11 cellular contexts compared by ENCODE assay signal in the genomic region with DNA sequence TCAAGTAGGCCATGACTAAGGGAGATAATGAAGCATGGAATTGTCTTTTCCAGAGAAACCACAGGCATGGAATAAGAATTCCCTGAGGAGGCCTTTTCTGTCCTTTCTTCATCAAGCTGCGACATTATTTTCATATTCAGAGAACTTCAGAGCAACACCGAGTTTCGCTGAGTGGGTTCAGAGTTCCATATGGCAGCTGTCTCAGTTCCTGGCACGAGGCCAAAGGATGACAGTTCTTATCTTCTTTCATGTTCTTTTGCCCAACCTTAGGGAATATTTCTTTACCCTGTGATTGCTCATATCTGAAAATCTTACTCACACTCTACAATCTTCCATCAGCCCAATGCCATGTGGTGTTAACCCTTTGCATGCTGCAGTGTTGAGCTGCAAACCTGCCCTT.
DNase-seq lines count a peak whose midpoint lies in the region; ATAC-seq, FAIRE-seq and TF ChIP-seq lines count a peak whose summit lies in the region.
"Had no signal": no experiment of that assay in that cellular context is flagged by ENCODE, and none has a peak within 500 bp of the region (broad histone marks: within the 10 kb centered on the region; RNA-seq: fewer than 3 reads in every experiment).

No MANE protein-coding gene starts in this region.

- H3K27me3 ChIP-seq in GM23248 (replicated peaks; ENCODE audit: insufficient read depth) (peaks cover 38% of the 10 kb centered on the region), SJCRH30 (no peaks in the 10 kb centered on the region)
- H3K27me3 ChIP-seq: pancreas had no signal

- POLR2A ChIA-PET in A549 (lab: Yijun Ruan, JAX): no interaction called here

- H4K20me1 ChIP-seq in GM23248 (ENCODE audit: insufficient read depth): no peaks in the 10 kb centered on the region

- TF ChIP-seq EP300 in A549 (IDR thresholded peaks at IDR 0.05): no peak

- no peaks in the 10 kb centered on the region for H3K9me3 ChIP-seq in A549
- H3K9me3 ChIP-seq in GM23248 (ENCODE audit: low read depth): no peaks in the 10 kb centered on the region
- no peaks in the 10 kb centered on the region for H3K9me3 ChIP-seq in SJCRH30 (replicated peaks)
- H3K9me3 ChIP-seq: pancreas had no signal

- H3K9me2 ChIP-seq in GM23248 (ENCODE audit: insufficient read depth): no peaks in the 10 kb centered on the region

- in situ Hi-C loops in GM23248 (cut with MboI): no loop called here

- H3K4me3 ChIP-seq in A549 (no peak overlapping the region), GM23248 (no peak overlapping the region), SJCRH30 (no peak overlapping the region)
- H3K4me3 ChIP-seq: pancreas had no signal

- DNase-seq in A549 (ENCODE audit: low read depth in 1 of 2, low spot score in 1 of 2): no peak
- peak; percentile 24 for DNase-seq in GM23248
- peak; percentile 76 to 84 for DNase-seq in SJCRH30
- DNase-seq in left cardiac atrium: peak; percentile 49
- no peak for DNase-seq in activated CD4-positive, alpha-beta T cell treated with anti-CD3 and anti-CD28 coated beads, Interleukin-2, amount 50 U/mL, for 4 hours
- no peak for DNase-seq in activated effector memory CD4-positive, alpha-beta T cell treated with anti-CD3 and anti-CD28 coated beads, Interleukin-2, amount 50 U/mL, for 16 hours
- DNase-seq: CD4-positive, alpha-beta memory T cell; H7; pancreas had no signal

- under 1% methylated on average over 4 of the region's 4 CpGs for WGBS in A549 (ENCODE audit: missing lambda C conversion rate)
- WGBS in GM23248 (ENCODE audit: low coverage in 1 of 2, low lambda C conversion rate in 2 of 2, missing lambda C conversion rate in 2 of 2), 2 experiments: 3 to 4% methylated on average over 4 of the region's 4 CpGs

- CTCF ChIA-PET in A549 (lab: Yijun Ruan, JAX): no interaction called here

- H3K79me2 ChIP-seq in GM23248 (ENCODE audit: insufficient read depth): no peaks in the 10 kb centered on the region

- no peak overlapping the region for H3K9ac ChIP-seq in GM23248

- TF ChIP-seq RAD21 in A549 (conservative IDR thresholded peaks at IDR 0.05 in 1 of 2, IDR thresholded peaks at IDR 0.05 in 1 of 2): no peak

- peak; percentile 61 for FAIRE-seq in A549 (lab: Jason Lieb, UNC)
- FAIRE-seq: pancreas had no signal

- H3K27ac ChIP-seq in A549 (no peak overlapping the region), GM23248 (no peak overlapping the region), SJCRH30 (peak overlapping the region; percentile 64)
- H3K27ac ChIP-seq: pancreas had no signal

- intact Hi-C loops in left cardiac atrium (cut with DNase I): loop anchor here in 1 of 2 donors (10.0 kb wide), 1 partner anchor 133 kb away; a partner anchor contains a TSS

- no peak for TF ChIP-seq POLR2A in A549 (IDR thresholded peaks at IDR 0.05; ENCODE audit: low read length)

- H3K36me3 ChIP-seq in GM23248 (ENCODE audit: low read depth) (no peaks in the 10 kb centered on the region), SJCRH30 (no peaks in the 10 kb centered on the region)
- H3K36me3 ChIP-seq: pancreas had no signal

- H3K4me2 ChIP-seq in A549: no peak overlapping the region
- no peak overlapping the region for H3K4me2 ChIP-seq in GM23248 (ENCODE audit: unreplicated experiment)

- H3K4me1 ChIP-seq in A549 (no peaks in the 10 kb centered on the region), GM23248 (ENCODE audit: insufficient read depth) (peaks cover 5% of the 10 kb centered on the region; the same call in 1 of the 2 replicates), SJCRH30 (peaks cover 33% of the 10 kb centered on the region)

- H2AFZ ChIP-seq in GM23248: no peak overlapping the region

- no peaks in the 10 kb centered on the region for H3F3A ChIP-seq in GM23248 (ENCODE audit: insufficient read depth)

- ATAC-seq in A549: no peak
- ATAC-seq in left cardiac atrium: peak in 1 of 2 donors; percentile 20
- ATAC-seq in GM21717 (IDR thresholded peaks at IDR 0.05; ENCODE audit: unreplicated experiment): no peak
- no peak for ATAC-seq in HG03457 (IDR thresholded peaks at IDR 0.05; ENCODE audit: unreplicated experiment)
- ATAC-seq: pancreas had no signal

- no peak for TF ChIP-seq CTCF in A549 (IDR thresholded peaks at IDR 0.05)

TF ChIP-seq in A549, 52 proteins besides CTCF, POLR2A, EP300 and RAD21:
- TF ChIP-seq ZNF302 (CRISPR knock-in tag; IDR thresholded peaks at IDR 0.05) (no peak), SMC3 (IDR thresholded peaks at IDR 0.05) (no peak), MAFK (IDR thresholded peaks at IDR 0.05; ENCODE audit: partially characterized antibody) (no peak), HOXB13 (CRISPR knock-in tag; IDR thresholded peaks at IDR 0.05; ENCODE audit: low read depth) (no peak), ZSCAN20 (CRISPR knock-in tag; IDR thresholded peaks at IDR 0.05) (no peak), RFX5 (IDR thresholded peaks at IDR 0.05) (no peak), FOSB (CRISPR knock-in tag; IDR thresholded peaks at IDR 0.05) (no peak), PHF8 (IDR thresholded peaks at IDR 0.05; ENCODE audit: borderline replicate concordance, low read depth) (no peak), SREBF2 (IDR thresholded peaks at IDR 0.05) (no peak), CBX2 (IDR thresholded peaks at IDR 0.05; ENCODE audit: borderline replicate concordance, low read depth) (no peak), TP53 (CRISPR knock-in tag; IDR thresholded peaks at IDR 0.05) (no peak)
- TF ChIP-seq, protein P1, sequence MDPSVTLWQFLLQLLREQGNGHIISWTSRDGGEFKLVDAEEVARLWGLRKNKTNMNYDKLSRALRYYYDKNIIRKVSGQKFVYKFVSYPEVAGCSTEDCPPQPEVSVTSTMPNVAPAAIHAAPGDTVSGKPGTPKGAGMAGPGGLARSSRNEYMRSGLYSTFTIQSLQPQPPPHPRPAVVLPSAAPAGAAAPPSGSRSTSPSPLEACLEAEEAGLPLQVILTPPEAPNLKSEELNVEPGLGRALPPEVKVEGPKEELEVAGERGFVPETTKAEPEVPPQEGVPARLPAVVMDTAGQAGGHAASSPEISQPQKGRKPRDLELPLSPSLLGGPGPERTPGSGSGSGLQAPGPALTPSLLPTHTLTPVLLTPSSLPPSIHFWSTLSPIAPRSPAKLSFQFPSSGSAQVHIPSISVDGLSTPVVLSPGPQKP (IDR thresholded peaks at IDR 0.05; ENCODE audit: low read depth, low read length): no peak
- TF ChIP-seq, protein P2, sequence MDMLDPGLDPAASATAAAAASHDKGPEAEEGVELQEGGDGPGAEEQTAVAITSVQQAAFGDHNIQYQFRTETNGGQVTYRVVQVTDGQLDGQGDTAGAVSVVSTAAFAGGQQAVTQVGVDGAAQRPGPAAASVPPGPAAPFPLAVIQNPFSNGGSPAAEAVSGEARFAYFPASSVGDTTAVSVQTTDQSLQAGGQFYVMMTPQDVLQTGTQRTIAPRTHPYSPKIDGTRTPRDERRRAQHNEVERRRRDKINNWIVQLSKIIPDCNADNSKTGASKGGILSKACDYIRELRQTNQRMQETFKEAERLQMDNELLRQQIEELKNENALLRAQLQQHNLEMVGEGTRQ (IDR thresholded peaks at IDR 0.05): no peak
TF ChIP-seq in A549: peak in this region for 0.

Comparison
In these comparisons a context has a peak if more than half of its experiments do, and no peak if none do; other contexts are left out.
1. DNase-seq: peak in GM23248 (single experiment), SJCRH30 (2 of 2) and left cardiac atrium (single experiment); none in A549 (0 of 2), activated CD4-positive, alpha-beta T cell treated with anti-CD3 and anti-CD28 coated beads, Interleukin-2, amount 50 U/mL, for 4 hours (0 of 2) and activated effector memory CD4-positive, alpha-beta T cell treated with anti-CD3 and anti-CD28 coated beads, Interleukin-2, amount 50 U/mL, for 16 hours (single experiment).